In the genomic region with DNA sequence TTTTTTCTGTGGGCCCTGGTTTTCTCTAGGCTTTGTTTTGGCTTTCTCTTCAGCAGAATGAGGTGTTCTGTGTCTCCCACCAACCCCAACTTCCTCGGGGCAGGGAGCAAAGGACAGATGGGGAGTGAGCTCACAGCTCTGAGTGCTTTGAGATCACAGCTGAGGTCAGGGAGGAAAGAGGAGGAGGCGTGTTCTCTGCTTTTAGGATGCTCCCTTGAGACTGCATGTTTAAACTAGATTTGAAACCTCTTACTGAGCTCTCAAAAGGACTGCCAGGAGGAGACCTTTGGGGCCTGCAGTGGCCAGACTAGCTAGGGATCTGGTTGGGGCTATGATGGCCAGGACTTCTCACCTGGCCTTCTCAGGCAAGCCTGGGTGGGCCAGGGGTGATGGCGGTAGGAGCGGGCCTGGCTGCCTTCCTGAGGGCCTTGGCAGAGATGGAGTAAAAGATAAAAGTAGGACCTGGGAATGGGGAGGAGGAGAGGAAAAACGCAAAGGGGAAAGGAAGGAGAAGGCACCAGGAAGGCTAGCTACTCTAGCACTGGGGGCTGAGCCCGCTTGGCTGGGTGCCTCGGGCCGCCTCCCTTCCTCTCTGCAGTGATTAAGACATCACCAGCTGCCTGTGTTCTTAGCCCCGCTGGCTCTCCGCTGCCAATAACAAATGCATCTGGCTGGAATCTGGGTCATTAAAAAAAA, we compare ENCODE assay signal across 10 cellular contexts.
DNase-seq lines count a peak whose midpoint lies in the region; ATAC-seq and TF ChIP-seq lines count a peak whose summit lies in the region.
"Had no signal": no experiment of that assay in that cellular context is flagged by ENCODE, and none has a peak within 500 bp of the region (broad histone marks: within the 10 kb centered on the region; RNA-seq: fewer than 3 reads in every experiment).

No MANE protein-coding gene starts in this region.

- ATAC-seq in upper lobe of left lung (ENCODE audit: low FRiP score in 2 of 2) (peak in 1 of 2 donors; percentile 76), HG02588 (IDR thresholded peaks at IDR 0.05; ENCODE audit: unreplicated experiment) (no peak)
- ATAC-seq in activated CD4-positive, CD25-positive, alpha-beta regulatory T cell treated with anti-CD3 and anti-CD28 coated beads, Interleukin-2, amount 50 U/mL, for 24 hours: no peak

- intact Hi-C loops in activated CD4-positive, alpha-beta T cell treated with anti-CD3 and anti-CD28 coated beads, Interleukin-2, amount 10 ng/mL, durations not matched to agents 24 days and 14 days (cut with micrococcal nuclease): no loop called here

- peak overlapping the region; percentile 67 to 89 (median 78) for H3K27ac ChIP-seq in upper lobe of left lung
- H3K27ac ChIP-seq: HL-60 had no signal

- H3K36me3 ChIP-seq in adipocyte (ENCODE audit: control insufficient read depth, insufficient read depth, low read length, severe bottlenecking) (no peaks in the 10 kb centered on the region), upper lobe of left lung (peaks cover 0 to 10% (median 2%) of the 10 kb centered on the region in 4 donors)

- WGBS in upper lobe of left lung, 2 donors: 31 to 40% methylated on average over 10 of the region's 10 CpGs

- no peaks in the 10 kb centered on the region for H3K9me3 Mint-ChIP-seq in activated CD4-positive, alpha-beta T cell treated with anti-CD3 and anti-CD28 coated beads, Interleukin-2, amount 10 ng/mL, durations not matched to agents 7 days and 5 days
- no peaks in the 10 kb centered on the region for H3K9me3 Mint-ChIP-seq in activated CD4-positive, alpha-beta T cell treated with anti-CD3 and anti-CD28 coated beads, Interleukin-2, amount 10 ng/mL, durations not matched to agents 24 days and 14 days

- no peak overlapping the region for H3K4me3 ChIP-seq in adipocyte (ENCODE audit: low read length)
- H3K4me3 ChIP-seq in upper lobe of left lung: no peak overlapping the region

- H3K27ac Mint-ChIP-seq in activated CD4-positive, alpha-beta T cell treated with anti-CD3 and anti-CD28 coated beads, Interleukin-2, amount 10 ng/mL, durations not matched to agents 7 days and 5 days: no peak overlapping the region
- H3K27ac Mint-ChIP-seq in activated CD4-positive, alpha-beta T cell treated with anti-CD3 and anti-CD28 coated beads, Interleukin-2, amount 10 ng/mL, durations not matched to agents 24 days and 14 days: no peak overlapping the region

- no peak for TF ChIP-seq POLR2A in upper lobe of left lung (IDR thresholded peaks at IDR 0.05)

- H3K4me3 Mint-ChIP-seq in activated CD4-positive, alpha-beta T cell treated with anti-CD3 and anti-CD28 coated beads, Interleukin-2, amount 10 ng/mL, durations not matched to agents 7 days and 5 days: no peak overlapping the region
- H3K4me3 Mint-ChIP-seq in activated CD4-positive, alpha-beta T cell treated with anti-CD3 and anti-CD28 coated beads, Interleukin-2, amount 10 ng/mL, durations not matched to agents 24 days and 14 days: no peak overlapping the region

- DNase-seq in NCI-H1092 treated with DMSO at 0.1 percent for 48 hours (lab: John Stamatoyannopoulos, UW) (peak; percentile 92), adipocyte (ENCODE audit: low read depth) (peak; percentile 86), iris pigment epithelial cell (ENCODE audit: low read depth) (peak; percentile 90), upper lobe of left lung (peak; percentile 41 to 93)
- DNase-seq in activated CD4-positive, alpha-beta T cell treated with anti-CD3 and anti-CD28 coated beads, Interleukin-2, amount 10 ng/mL, durations not matched to agents 7 days and 5 days: no peak
- DNase-seq in activated CD4-positive, alpha-beta T cell treated with anti-CD3 and anti-CD28 coated beads, Interleukin-2, amount 10 ng/mL, durations not matched to agents 24 days and 14 days: no peak
- DNase-seq: activated effector memory CD4-positive, alpha-beta T cell treated with anti-CD3 and anti-CD28 coated beads, Interleukin-2, amount 50 U/mL, for 16 hours had no signal

- TF ChIP-seq EP300 in upper lobe of left lung (IDR thresholded peaks at IDR 0.05): no peak

- H3K9me3 ChIP-seq in adipocyte (ENCODE audit: control insufficient read depth, low read length): no peaks in the 10 kb centered on the region
- no peaks in the 10 kb centered on the region for H3K9me3 ChIP-seq in upper lobe of left lung

- TF ChIP-seq CTCF in upper lobe of left lung (IDR thresholded peaks at IDR 0.05): no peak

- no peaks in the 10 kb centered on the region for H3K27me3 ChIP-seq in adipocyte (replicated peaks; ENCODE audit: control insufficient read depth, insufficient read depth, low read length)
- no peaks in the 10 kb centered on the region for H3K27me3 ChIP-seq in upper lobe of left lung

- H3K27me3 Mint-ChIP-seq in activated CD4-positive, alpha-beta T cell treated with anti-CD3 and anti-CD28 coated beads, Interleukin-2, amount 10 ng/mL, durations not matched to agents 7 days and 5 days: no peaks in the 10 kb centered on the region
- H3K27me3 Mint-ChIP-seq in activated CD4-positive, alpha-beta T cell treated with anti-CD3 and anti-CD28 coated beads, Interleukin-2, amount 10 ng/mL, durations not matched to agents 24 days and 14 days: peaks cover 1% of the 10 kb centered on the region

- CTCF ChIA-PET in activated CD4-positive, alpha-beta T cell treated with anti-CD3 and anti-CD28 coated beads, Interleukin-2, amount 10 ng/mL, durations not matched to agents 7 days and 5 days (lab: Charles Lee): no interaction called here

- H3K36me3 Mint-ChIP-seq in activated CD4-positive, alpha-beta T cell treated with anti-CD3 and anti-CD28 coated beads, Interleukin-2, amount 10 ng/mL, durations not matched to agents 7 days and 5 days (ENCODE audit: low read depth): no peaks in the 10 kb centered on the region
- no peaks in the 10 kb centered on the region for H3K36me3 Mint-ChIP-seq in activated CD4-positive, alpha-beta T cell treated with anti-CD3 and anti-CD28 coated beads, Interleukin-2, amount 10 ng/mL, durations not matched to agents 24 days and 14 days (ENCODE audit: low read depth)

- H3K4me1 Mint-ChIP-seq in activated CD4-positive, alpha-beta T cell treated with anti-CD3 and anti-CD28 coated beads, Interleukin-2, amount 10 ng/mL, durations not matched to agents 7 days and 5 days: no peaks in the 10 kb centered on the region
- no peaks in the 10 kb centered on the region for H3K4me1 Mint-ChIP-seq in activated CD4-positive, alpha-beta T cell treated with anti-CD3 and anti-CD28 coated beads, Interleukin-2, amount 10 ng/mL, durations not matched to agents 24 days and 14 days

- no peak overlapping the region for H3K9ac ChIP-seq in adipocyte (ENCODE audit: low read length)

- POLR2A ChIA-PET in activated CD4-positive, alpha-beta T cell treated with anti-CD3 and anti-CD28 coated beads, Interleukin-2, amount 10 ng/mL, durations not matched to agents 7 days and 5 days (lab: Charles Lee): no interaction called here

- H3K4me1 ChIP-seq in adipocyte (ENCODE audit: control insufficient read depth, insufficient read depth, low read length) (peaks cover 15% of the 10 kb centered on the region), upper lobe of left lung (peaks cover 32 to 52% (median 39%) of the 10 kb centered on the region in 4 donors)

Comparison
In these comparisons a context has a peak if more than half of its experiments do, and no peak if none do; other contexts are left out.
1. DNase-seq: peak in NCI-H1092 treated with DMSO at 0.1 percent for 48 hours (single experiment), adipocyte (single experiment), iris pigment epithelial cell (single experiment) and upper lobe of left lung (2 of 2); none in activated CD4-positive, alpha-beta T cell treated with anti-CD3 and anti-CD28 coated beads, Interleukin-2, amount 10 ng/mL, durations not matched to agents 7 days and 5 days (single experiment) and activated CD4-positive, alpha-beta T cell treated with anti-CD3 and anti-CD28 coated beads, Interleukin-2, amount 10 ng/mL, durations not matched to agents 24 days and 14 days (single experiment).